ENCODE assay signal across 1 cellular context in the genomic region with DNA sequence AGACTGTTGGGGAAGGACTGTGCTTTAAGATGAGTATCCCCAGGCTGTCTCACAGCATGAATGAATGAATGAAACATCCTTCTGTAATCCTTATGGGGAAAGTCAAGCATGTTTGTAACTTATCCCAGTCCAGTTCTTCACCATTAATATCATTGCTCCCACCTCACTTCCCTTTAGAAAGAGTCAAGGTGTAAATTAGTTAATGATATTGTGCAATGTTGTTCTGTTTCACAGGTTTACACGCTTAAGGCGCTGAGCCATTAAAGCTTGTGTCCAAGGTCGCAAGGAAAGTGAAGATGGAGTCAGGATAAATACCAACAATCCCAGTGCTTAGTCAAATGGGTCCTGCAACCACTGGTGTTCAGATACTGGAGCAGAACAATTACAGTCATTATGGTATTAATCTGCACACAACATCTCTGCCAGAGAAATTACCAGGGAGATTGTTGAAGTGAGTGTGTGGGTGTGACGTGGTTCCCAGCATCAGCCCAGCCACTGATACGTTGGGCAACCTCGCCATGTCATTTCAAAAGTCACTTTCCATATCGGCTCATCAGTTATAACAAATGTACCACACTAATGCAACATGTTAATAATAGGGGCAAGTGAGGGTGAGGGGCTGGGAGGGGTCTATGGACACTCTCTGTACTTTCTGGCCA.
A peak's percentile ranks its signal among the peaks of the same experiment; 100 is the strongest.
TF ChIP-seq lines count a peak whose summit lies in the region.

No MANE protein-coding gene starts in this region.

TF ChIP-seq in HEK293, 187 proteins besides CTCF, POLR2A, EP300 and RAD21 (continued from another document):
- TF ChIP-seq, protein P1, sequence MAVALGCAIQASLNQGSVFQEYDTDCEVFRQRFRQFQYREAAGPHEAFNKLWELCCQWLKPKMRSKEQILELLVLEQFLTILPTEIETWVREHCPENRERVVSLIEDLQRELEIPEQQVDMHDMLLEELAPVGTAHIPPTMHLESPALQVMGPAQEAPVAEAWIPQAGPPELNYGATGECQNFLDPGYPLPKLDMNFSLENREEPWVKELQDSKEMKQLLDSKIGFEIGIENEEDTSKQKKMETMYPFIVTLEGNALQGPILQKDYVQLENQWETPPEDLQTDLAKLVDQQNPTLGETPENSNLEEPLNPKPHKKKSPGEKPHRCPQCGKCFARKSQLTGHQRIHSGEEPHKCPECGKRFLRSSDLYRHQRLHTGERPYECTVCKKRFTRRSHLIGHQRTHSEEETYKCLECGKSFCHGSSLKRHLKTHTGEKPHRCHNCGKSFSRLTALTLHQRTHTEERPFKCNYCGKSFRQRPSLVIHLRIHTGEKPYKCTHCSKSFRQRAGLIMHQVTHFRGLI (tag by site-specific recombination; IDR thresholded peaks at IDR 0.05): peak; percentile 92
- TF ChIP-seq ZNF280C (tag by site-specific recombination; IDR thresholded peaks at IDR 0.05): no peak
